In genomic region chr5:132238169-132238744, GRCh38 we compare ENCODE assay signal across 1 cellular context.
TF ChIP-seq lines count a peak whose summit lies in the region.

No MANE protein-coding gene starts in this region.

TF ChIP-seq in H1, 55 proteins besides CTCF, POLR2A, EP300 and RAD21:
- TF ChIP-seq YY1 (IDR thresholded peaks at IDR 0.05; ENCODE audit: low read depth, low read length) (0 out of 2 replicates have a peak, but pooled peaks have one; percentile 20), SIRT6 (IDR thresholded peaks at IDR 0.05; ENCODE audit: low read length) (no peak)
